ENCODE assay signal across 23 cellular contexts in genomic region chr18:79001001-79001400, GRCh38. TPM values are rescaled to one million over a fixed set of nuclear protein-coding genes. Genes with fewer than 3 reads are reported as not detected.
"Had no signal": no experiment of that assay in that cellular context is flagged by ENCODE, and none has a peak within 500 bp of the region (broad histone marks: within the 10 kb centered on the region; RNA-seq: fewer than 3 reads in every experiment).

No MANE protein-coding gene starts in this region.

- H3K4me3 Mint-ChIP-seq: activated CD4-positive, alpha-beta memory T cell treated with anti-CD3 and anti-CD28 coated beads for 36 hours; activated naive CD8-positive, alpha-beta T cell treated with anti-CD3 and anti-CD28 coated beads, Interleukin-2, amount 50 U/mL, for 24 hours; activated T-cell treated with anti-CD3 and anti-CD28 coated beads, Interleukin-2, amount 50 U/mL, for 72 hours; naive B cell; neural crest cell; stimulated activated memory B cell treated with anti-CD40 and anti-IgM and Interleukin-4, amounts not matched to agents 10 μg/mL and 1 μg/mL and 100 μg/mL, for 72 hours had no signal

- H3K9me3 Mint-ChIP-seq: activated CD4-positive, alpha-beta memory T cell treated with anti-CD3 and anti-CD28 coated beads for 36 hours; activated naive CD8-positive, alpha-beta T cell treated with anti-CD3 and anti-CD28 coated beads, Interleukin-2, amount 50 U/mL, for 24 hours; activated T-cell treated with anti-CD3 and anti-CD28 coated beads, Interleukin-2, amount 50 U/mL, for 72 hours; naive B cell; neural crest cell; stimulated activated memory B cell treated with anti-CD40 and anti-IgM and Interleukin-4, amounts not matched to agents 10 μg/mL and 1 μg/mL and 100 μg/mL, for 72 hours had no signal

- H3K4me1 Mint-ChIP-seq: activated naive CD8-positive, alpha-beta T cell treated with anti-CD3 and anti-CD28 coated beads, Interleukin-2, amount 50 U/mL, for 24 hours; naive B cell; neural crest cell; stimulated activated memory B cell treated with anti-CD40 and anti-IgM and Interleukin-4, amounts not matched to agents 10 μg/mL and 1 μg/mL and 100 μg/mL, for 72 hours had no signal

- H3K27me3 ChIP-seq: vagina had no signal

- DNase-seq: activated CD4-positive, alpha-beta memory T cell treated with anti-CD3 and anti-CD28 coated beads for 36 hours; activated CD4-positive, alpha-beta T cell treated with anti-CD3 and anti-CD28 coated beads for 48 hours; activated effector memory CD4-positive, alpha-beta T cell treated with anti-CD3 and anti-CD28 coated beads, Interleukin-2, amount 50 U/mL, for 16 hours; activated naive CD4-positive, alpha-beta T cell treated with anti-CD3 and anti-CD28 coated beads, Interleukin-2, amount 50 U/mL, for 16 hours; activated naive CD8-positive, alpha-beta T cell treated with anti-CD3 and anti-CD28 coated beads, Interleukin-2, amount 50 U/mL, for 24 hours; activated T-cell treated with anti-CD3 and anti-CD28 coated beads, Interleukin-2, amount 50 U/mL, for 72 hours; cerebellar nuclear complex; heart left ventricle; left colon; mesenchymal stem cell; naive B cell; occipital lobe; sigmoid colon; stimulated activated CD4-positive, alpha-beta T cell treated with anti-CD3 and anti-CD28 coated beads, Interleukin-15, amount 100 ng/mL, for 24 hours; stomach; transverse colon had no signal

- H3K27me3 Mint-ChIP-seq: stimulated activated memory B cell treated with anti-CD40 and anti-IgM and Interleukin-4, amounts not matched to agents 10 μg/mL and 1 μg/mL and 100 μg/mL, for 72 hours had no signal

- H3K36me3 Mint-ChIP-seq: activated CD4-positive, alpha-beta memory T cell treated with anti-CD3 and anti-CD28 coated beads for 36 hours; naive B cell; stimulated activated memory B cell treated with anti-CD40 and anti-IgM and Interleukin-4, amounts not matched to agents 10 μg/mL and 1 μg/mL and 100 μg/mL, for 72 hours had no signal

- H3K4me2 ChIP-seq: smooth muscle cell had no signal

- H3K27ac ChIP-seq: coronary artery, epithelial cell of prostate, heart left ventricle, sigmoid colon, stomach, transverse colon, vagina had no signal

- H3K27ac Mint-ChIP-seq: activated CD4-positive, alpha-beta memory T cell treated with anti-CD3 and anti-CD28 coated beads for 36 hours; activated naive CD8-positive, alpha-beta T cell treated with anti-CD3 and anti-CD28 coated beads, Interleukin-2, amount 50 U/mL, for 24 hours; activated T-cell treated with anti-CD3 and anti-CD28 coated beads, Interleukin-2, amount 50 U/mL, for 72 hours; naive B cell; stimulated activated memory B cell treated with anti-CD40 and anti-IgM and Interleukin-4, amounts not matched to agents 10 μg/mL and 1 μg/mL and 100 μg/mL, for 72 hours had no signal

- H3K4me1 ChIP-seq: heart left ventricle, sigmoid colon, transverse colon, vagina had no signal

- H3K9me3 ChIP-seq: heart left ventricle, sigmoid colon, stomach, transverse colon, vagina had no signal

RNA-seq across cellular contexts. Expression of gene SALL3, which starts 21.4 kb away (rescaled TPM):
- total RNA-seq: activated CD4-positive, alpha-beta memory T cell treated with anti-CD3 and anti-CD28 coated beads for 36 hours; activated T-cell treated with anti-CD3 and anti-CD28 coated beads, Interleukin-2, amount 50 U/mL, for 72 hours; fibroblast of villous mesenchyme; left colon; sigmoid colon; stomach had no signal
